In genomic region chr10:118744346-118744918, GRCh38 we compare ENCODE assay signal across 8 cellular contexts. TPM values are rescaled to one million over a fixed set of nuclear protein-coding genes. Genes with fewer than 3 reads are reported as not detected.
A peak's percentile ranks its signal among the peaks of the same experiment; 100 is the strongest.
DNase-seq lines count a peak whose midpoint lies in the region; ATAC-seq and TF ChIP-seq lines count a peak whose summit lies in the region.
"Not testable (repeated sequence)": the region's sequence is repeated elsewhere in the genome, so short reads cannot be mapped to it uniquely, and the experiment has no call there.

No MANE protein-coding gene starts in this region.

- H2AFZ ChIP-seq in fibroblast of lung (ENCODE audit: low read length): not testable (repeated sequence)

- H3K4me1 ChIP-seq in RWPE2 (ENCODE audit: insufficient read depth, poor library complexity, severe bottlenecking) (peaks cover 43% of the 10 kb centered on the region), heart left ventricle (peaks cover 0 to 66% (median 21%) of the 10 kb centered on the region in 12 donors), neutrophil (ENCODE audit: control insufficient read depth in 1 of 2, insufficient read depth in 1 of 2, low read depth in 1 of 2, low read length in 1 of 2) (peaks cover 10 to 48% of the 10 kb centered on the region in 2 experiments), suprapubic skin (peaks cover 52% of the 10 kb centered on the region)
- H3K4me1 ChIP-seq in fibroblast of lung (ENCODE audit: control insufficient read depth, extremely low read depth, insufficient read depth, low read length): not testable (repeated sequence)

- not testable (repeated sequence) for H3K27me3 Mint-ChIP-seq in CD14-positive monocyte (ENCODE audit: low read depth in 3 of 3); MCF 10A (ENCODE audit: insufficient read depth, unreplicated experiment)

- H3K27me3 ChIP-seq in RWPE2 (ENCODE audit: insufficient read depth, poor library complexity, severe bottlenecking); fibroblast of lung (ENCODE audit: control insufficient read depth, insufficient read depth, low read length); heart left ventricle; neutrophil; suprapubic skin: not testable (repeated sequence)

- not testable (repeated sequence) for H3K9me3 ChIP-seq in RWPE2 (ENCODE audit: severe bottlenecking); fibroblast of lung (ENCODE audit: control insufficient read depth, insufficient read depth, low read depth, low read length); heart left ventricle; neutrophil; suprapubic skin

- H3K27ac Mint-ChIP-seq in CD14-positive monocyte (peak overlapping the region; percentile 26 to 82 (median 74)), MCF 10A (ENCODE audit: low read depth, unreplicated experiment) (peak overlapping the region; percentile 81)

- not testable (repeated sequence) for H4K20me1 ChIP-seq in fibroblast of lung (ENCODE audit: control insufficient read depth, extremely low read depth, insufficient read depth, low read length)

- H3K36me3 ChIP-seq in RWPE2 (ENCODE audit: low read depth); fibroblast of lung (ENCODE audit: control insufficient read depth, insufficient read depth, low read length); heart left ventricle; neutrophil; suprapubic skin: not testable (repeated sequence)

- H3K4me2 ChIP-seq in fibroblast of lung (ENCODE audit: extremely low read depth, insufficient read depth, low read length): not testable (repeated sequence)

- ATAC-seq in RWPE2 (ENCODE audit: low read depth): not testable (repeated sequence)
- peak in 3 of 4 donors; percentile 35 to 72 (median 45) for ATAC-seq in heart left ventricle

- not testable (repeated sequence) for BruUV-seq in MCF 10A (replicated peaks; lab: Mats Ljungman, UMichigan)

- intact Hi-C loops in CD14-positive monocyte (cut with micrococcal nuclease); heart left ventricle (cut with DNase I): not testable (repeated sequence)
- intact Hi-C loops in MCF 10A (cut with micrococcal nuclease): loop anchor here (1.0 kb wide), 1 partner anchor 10 kb away; the partner anchor contains the start of gene CACUL1

- TF ChIP-seq POLR2A in heart left ventricle (IDR thresholded peaks at IDR 0.05); suprapubic skin (IDR thresholded peaks at IDR 0.05): not testable (repeated sequence)

- peak overlapping the region; percentile 59 for H3K27ac ChIP-seq in RWPE2 (ENCODE audit: poor library complexity, severe bottlenecking)
- H3K27ac ChIP-seq in fibroblast of lung (ENCODE audit: insufficient read depth, low read length); heart left ventricle: not testable (repeated sequence)
- H3K27ac ChIP-seq in neutrophil: peak overlapping the region; percentile 47
- H3K27ac ChIP-seq in suprapubic skin: peak overlapping the region; percentile 46

- POLR2A ChIA-PET in MCF 10A (lab: Yijun Ruan, JAX): interaction anchor here (0.6 to 2.8 kb wide), 5 partner anchors 9 to 359 kb away, joined by 3 to 35 read pairs (median 3); partner anchors contain the start of genes CACUL1 and DENND10

- H3K79me2 ChIP-seq in fibroblast of lung (ENCODE audit: control insufficient read depth, insufficient read depth, low read length): peaks cover 73% of the 10 kb centered on the region

- H3K4me1 Mint-ChIP-seq in CD14-positive monocyte (peaks cover 48% of the 10 kb centered on the region), MCF 10A (ENCODE audit: insufficient read depth, unreplicated experiment) (peaks cover 64% of the 10 kb centered on the region)

- not testable (repeated sequence) for DNase-seq in CD14-positive monocyte (ENCODE audit: low spot score); RWPE2 (ENCODE audit: low spot score); heart left ventricle; suprapubic skin (ENCODE audit: low spot score in 2 of 2)
- DNase-seq in LHCN-M2 (ENCODE audit: low read depth) (peak; percentile 21), MCF 10A (ENCODE audit: unreplicated experiment) (peak; percentile 75), fibroblast of lung (ENCODE audit: low read depth in 2 of 2) (peak; percentile 29 to 48)

- peaks cover 18 to 19% of the 10 kb centered on the region in 2 donors for H3K36me3 Mint-ChIP-seq in CD14-positive monocyte
- peaks cover 14% of the 10 kb centered on the region for H3K36me3 Mint-ChIP-seq in MCF 10A (ENCODE audit: insufficient read depth, unreplicated experiment)

- H3K9me3 Mint-ChIP-seq in CD14-positive monocyte; MCF 10A (ENCODE audit: unreplicated experiment): not testable (repeated sequence)

- CTCF ChIA-PET in MCF 10A (lab: Yijun Ruan, JAX): not testable (repeated sequence)

- TF ChIP-seq EP300 in suprapubic skin (IDR thresholded peaks at IDR 0.05): not testable (repeated sequence)

- not testable (repeated sequence) for H3K4me3 ChIP-seq in RWPE2 (ENCODE audit: severe bottlenecking); fibroblast of lung (replicated peaks in 1 of 4; ENCODE audit: control extremely low read depth in 1 of 4, insufficient read depth in 1 of 4, low read depth in 3 of 4, low read length in 4 of 4); heart left ventricle; neutrophil (ENCODE audit: low read depth in 1 of 2, low read length in 1 of 2); suprapubic skin

- H3K9ac ChIP-seq in fibroblast of lung (ENCODE audit: insufficient read depth, low read length): not testable (repeated sequence)

- WGBS in heart left ventricle, 4 donors: 82 to 91% (median 89%) methylated on average over 9 of the region's 9 CpGs
- 45% methylated on average over 9 of the region's 9 CpGs for WGBS in suprapubic skin

- H3K4me3 Mint-ChIP-seq in CD14-positive monocyte (peak overlapping the region in 1 of 2 donors; percentile 87), MCF 10A (ENCODE audit: unreplicated experiment) (peak overlapping the region; percentile 67)

- not testable (repeated sequence) for TF ChIP-seq CTCF in CD14-positive monocyte (IDR thresholded peaks at IDR 0.05); RWPE2 (IDR thresholded peaks at IDR 0.05; ENCODE audit: poor library complexity, severe bottlenecking); MCF 10A (IDR thresholded peaks at IDR 0.05; ENCODE audit: unreplicated experiment); fibroblast of lung (conservative IDR thresholded peaks at IDR 0.05 in 1 of 2, IDR thresholded peaks at IDR 0.05 in 1 of 2; ENCODE audit: low read depth in 1 of 2, low read length in 2 of 2); heart left ventricle (IDR thresholded peaks at IDR 0.05); neutrophil (IDR thresholded peaks at IDR 0.05); suprapubic skin (IDR thresholded peaks at IDR 0.05)

RNA-seq across cellular contexts. Expression of gene CACUL1, which starts 10.3 kb away (rescaled TPM):
- 10 to 100 TPM; 38.8 to 50.8 TPM for polyA plus RNA-seq in CD14-positive monocyte
- 21.3 and 24.8 TPM in 2 replicates for total RNA-seq in LHCN-M2 (2014; rRNA removed)
- polyA plus RNA-seq in LHCN-M2 (2012): 7.7 TPM
- total RNA-seq in MCF 10A (2022): 45.9 and 51.0 TPM in 2 replicates
- 21.3 and 25.3 TPM in 2 replicates for total RNA-seq in fibroblast of lung
- 12.0 and 15.7 TPM in 2 replicates for polyA plus RNA-seq in fibroblast of lung
- polyA plus RNA-seq in fibroblast of lung (2012): 12.9 and 15.7 TPM in 2 replicates
- 4.6 and 11.0 TPM in 2 replicates for polyA minus RNA-seq in fibroblast of lung (ENCODE audit: low replicate concordance)
- 10 to 100 TPM; 18.8 to 38.7 (median 24.8) TPM for total RNA-seq in heart left ventricle
- 10 to 100 TPM in 1 of 2 donors, 1 to 10 TPM in 1; 4.6 to 10.9 TPM for polyA plus RNA-seq in heart left ventricle
- 10 to 100 TPM; 21.9 to 41.6 (median 25.2) TPM for total RNA-seq in suprapubic skin
